1 cellular context compared by ENCODE assay signal in genomic region chr18:46173393-46174316, GRCh38.
TF ChIP-seq lines count a peak whose summit lies in the region.

No MANE protein-coding gene starts in this region.

TF ChIP-seq in HepG2, 621 proteins besides CTCF, POLR2A, EP300 and RAD21 (continued from another document and continues in another):
- TF ChIP-seq, protein P1, sequence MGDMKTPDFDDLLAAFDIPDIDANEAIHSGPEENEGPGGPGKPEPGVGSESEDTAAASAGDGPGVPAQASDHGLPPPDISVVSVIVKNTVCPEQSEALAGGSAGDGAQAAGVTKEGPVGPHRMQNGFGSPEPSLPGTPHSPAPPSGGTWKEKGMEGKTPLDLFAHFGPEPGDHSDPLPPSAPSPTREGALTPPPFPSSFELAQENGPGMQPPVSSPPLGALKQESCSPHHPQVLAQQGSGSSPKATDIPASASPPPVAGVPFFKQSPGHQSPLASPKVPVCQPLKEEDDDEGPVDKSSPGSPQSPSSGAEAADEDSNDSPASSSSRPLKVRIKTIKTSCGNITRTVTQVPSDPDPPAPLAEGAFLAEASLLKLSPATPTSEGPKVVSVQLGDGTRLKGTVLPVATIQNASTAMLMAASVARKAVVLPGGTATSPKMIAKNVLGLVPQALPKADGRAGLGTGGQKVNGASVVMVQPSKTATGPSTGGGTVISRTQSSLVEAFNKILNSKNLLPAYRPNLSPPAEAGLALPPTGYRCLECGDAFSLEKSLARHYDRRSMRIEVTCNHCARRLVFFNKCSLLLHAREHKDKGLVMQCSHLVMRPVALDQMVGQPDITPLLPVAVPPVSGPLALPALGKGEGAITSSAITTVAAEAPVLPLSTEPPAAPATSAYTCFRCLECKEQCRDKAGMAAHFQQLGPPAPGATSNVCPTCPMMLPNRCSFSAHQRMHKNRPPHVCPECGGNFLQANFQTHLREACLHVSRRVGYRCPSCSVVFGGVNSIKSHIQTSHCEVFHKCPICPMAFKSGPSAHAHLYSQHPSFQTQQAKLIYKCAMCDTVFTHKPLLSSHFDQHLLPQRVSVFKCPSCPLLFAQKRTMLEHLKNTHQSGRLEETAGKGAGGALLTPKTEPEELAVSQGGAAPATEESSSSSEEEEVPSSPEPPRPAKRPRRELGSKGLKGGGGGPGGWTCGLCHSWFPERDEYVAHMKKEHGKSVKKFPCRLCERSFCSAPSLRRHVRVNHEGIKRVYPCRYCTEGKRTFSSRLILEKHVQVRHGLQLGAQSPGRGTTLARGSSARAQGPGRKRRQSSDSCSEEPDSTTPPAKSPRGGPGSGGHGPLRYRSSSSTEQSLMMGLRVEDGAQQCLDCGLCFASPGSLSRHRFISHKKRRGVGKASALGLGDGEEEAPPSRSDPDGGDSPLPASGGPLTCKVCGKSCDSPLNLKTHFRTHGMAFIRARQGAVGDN (CRISPR knock-in tag; IDR thresholded peaks at IDR 0.05): peak; percentile 86
- no peak for TF ChIP-seq MED8 (CRISPR knock-in tag; IDR thresholded peaks at IDR 0.05; ENCODE audit: insufficient replicate concordance)
- peak; percentile 13; the same call in 1 of the 2 replicates for TF ChIP-seq NR2F2 (IDR thresholded peaks at IDR 0.05; ENCODE audit: borderline replicate concordance, low read depth)
- peak; percentile 98 for TF ChIP-seq KMT2B (CRISPR knock-in tag; IDR thresholded peaks at IDR 0.05)
- TF ChIP-seq HOXA9 (CRISPR knock-in tag; IDR thresholded peaks at IDR 0.05; ENCODE audit: borderline replicate concordance): 0 out of 2 replicates have a peak, but pooled peaks have one; percentile 63
- TF ChIP-seq LRRFIP1 (CRISPR knock-in tag; conservative IDR thresholded peaks at IDR 0.05): no peak
- no peak for TF ChIP-seq ZNF318 (CRISPR knock-in tag; IDR thresholded peaks at IDR 0.05)
- TF ChIP-seq ZNF431 (CRISPR knock-in tag; IDR thresholded peaks at IDR 0.05; ENCODE audit: borderline replicate concordance, low read depth): 0 out of 2 replicates have a peak, but pooled peaks have one; percentile 18
- peak; percentile 18; the same call in 1 of the 2 replicates for TF ChIP-seq ZNF333 (CRISPR knock-in tag; IDR thresholded peaks at IDR 0.05; ENCODE audit: borderline replicate concordance)
- no peak; the same call in 1 of the 2 replicates for TF ChIP-seq FOXP4 (CRISPR knock-in tag; IDR thresholded peaks at IDR 0.05)
- 0 out of 2 replicates have a peak, but pooled peaks have one; percentile 55 for TF ChIP-seq ZNF256 (CRISPR knock-in tag; conservative IDR thresholded peaks at IDR 0.05)
- peak; percentile 31; the same call in 1 of the 2 replicates for TF ChIP-seq FOXC1 (CRISPR knock-in tag; IDR thresholded peaks at IDR 0.05; ENCODE audit: borderline replicate concordance)
- TF ChIP-seq ZNF605 (CRISPR knock-in tag; IDR thresholded peaks at IDR 0.05): peak; percentile 83
- TF ChIP-seq ZNF513 (CRISPR knock-in tag; conservative IDR thresholded peaks at IDR 0.05): no peak
- peak; percentile 43; the same call in 1 of the 2 replicates for TF ChIP-seq ZNF232 (CRISPR knock-in tag; IDR thresholded peaks at IDR 0.05; ENCODE audit: borderline replicate concordance)
- peak; percentile 76; the same call in 1 of the 2 replicates for TF ChIP-seq ERF (CRISPR knock-in tag; IDR thresholded peaks at IDR 0.05)
- TF ChIP-seq, protein P2, sequence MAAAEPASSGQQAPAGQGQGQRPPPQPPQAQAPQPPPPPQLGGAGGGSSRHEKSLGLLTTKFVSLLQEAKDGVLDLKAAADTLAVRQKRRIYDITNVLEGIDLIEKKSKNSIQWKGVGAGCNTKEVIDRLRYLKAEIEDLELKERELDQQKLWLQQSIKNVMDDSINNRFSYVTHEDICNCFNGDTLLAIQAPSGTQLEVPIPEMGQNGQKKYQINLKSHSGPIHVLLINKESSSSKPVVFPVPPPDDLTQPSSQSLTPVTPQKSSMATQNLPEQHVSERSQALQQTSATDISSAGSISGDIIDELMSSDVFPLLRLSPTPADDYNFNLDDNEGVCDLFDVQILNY (CRISPR knock-in tag; conservative IDR thresholded peaks at IDR 0.05): no peak; the same call in 1 of the 2 replicates
- peak; percentile 89 for TF ChIP-seq UBTF (CRISPR knock-in tag; IDR thresholded peaks at IDR 0.05)
- TF ChIP-seq POGZ (CRISPR knock-in tag; IDR thresholded peaks at IDR 0.05): peak; percentile 93
- TF ChIP-seq ZFP91 (CRISPR knock-in tag; IDR thresholded peaks at IDR 0.05; ENCODE audit: borderline replicate concordance): peak; percentile 95; the same call in 1 of the 2 replicates
- TF ChIP-seq ZFP82 (CRISPR knock-in tag; IDR thresholded peaks at IDR 0.05; ENCODE audit: borderline replicate concordance): no peak; the same call in 1 of the 2 replicates
- no peak for TF ChIP-seq ZFAT (CRISPR knock-in tag; conservative IDR thresholded peaks at IDR 0.05)
- TF ChIP-seq ZNF317 (CRISPR knock-in tag; IDR thresholded peaks at IDR 0.05): peak; percentile 65; the same call in 1 of the 2 replicates
- peak; percentile 97 for TF ChIP-seq ZGPAT (CRISPR knock-in tag; IDR thresholded peaks at IDR 0.05)
